In genomic region chr1:30185313-30185712, GRCh38 we compare ENCODE assay signal across 2 cellular contexts.
TF ChIP-seq lines count a peak whose summit lies in the region.

No MANE protein-coding gene starts in this region.

TF ChIP-seq in HEK293, 187 proteins besides CTCF, POLR2A, EP300 and RAD21 (continued from another document):
- no peak for TF ChIP-seq ZNF398 (tag by site-specific recombination; IDR thresholded peaks at IDR 0.05)

TF ChIP-seq in K562, 482 proteins besides CTCF, POLR2A, EP300 and RAD21 (continued from another document):
- TF ChIP-seq E2F4 (CRISPR knock-in tag; IDR thresholded peaks at IDR 0.05; ENCODE audit: low read depth) (no peak), EHMT2 (IDR thresholded peaks at IDR 0.05) (peak; percentile 73), C11orf30 (IDR thresholded peaks at IDR 0.05; ENCODE audit: low read depth) (peak; percentile 71), ZKSCAN8 (CRISPR knock-in tag; IDR thresholded peaks at IDR 0.05) (no peak), FIP1L1 (IDR thresholded peaks at IDR 0.05; ENCODE audit: low read depth, low read length, poor library complexity, severe bottlenecking) (no peak), NFE2 (IDR thresholded peaks at IDR 0.05; ENCODE audit: low read depth) (0 out of 2 replicates have a peak, but pooled peaks have one; percentile 32), ZNF316 (IDR thresholded peaks at IDR 0.05) (peak; percentile 45)
- TF ChIP-seq, protein P1, sequence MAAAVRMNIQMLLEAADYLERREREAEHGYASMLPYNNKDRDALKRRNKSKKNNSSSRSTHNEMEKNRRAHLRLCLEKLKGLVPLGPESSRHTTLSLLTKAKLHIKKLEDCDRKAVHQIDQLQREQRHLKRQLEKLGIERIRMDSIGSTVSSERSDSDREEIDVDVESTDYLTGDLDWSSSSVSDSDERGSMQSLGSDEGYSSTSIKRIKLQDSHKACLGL (CRISPR knock-in tag; IDR thresholded peaks at IDR 0.05; ENCODE audit: borderline replicate concordance, poor library complexity, severe bottlenecking), result no peak
TF ChIP-seq in K562: peak in this region for 6.
